Comparison of ENCODE assay signal across 11 cellular contexts in the genomic region with DNA sequence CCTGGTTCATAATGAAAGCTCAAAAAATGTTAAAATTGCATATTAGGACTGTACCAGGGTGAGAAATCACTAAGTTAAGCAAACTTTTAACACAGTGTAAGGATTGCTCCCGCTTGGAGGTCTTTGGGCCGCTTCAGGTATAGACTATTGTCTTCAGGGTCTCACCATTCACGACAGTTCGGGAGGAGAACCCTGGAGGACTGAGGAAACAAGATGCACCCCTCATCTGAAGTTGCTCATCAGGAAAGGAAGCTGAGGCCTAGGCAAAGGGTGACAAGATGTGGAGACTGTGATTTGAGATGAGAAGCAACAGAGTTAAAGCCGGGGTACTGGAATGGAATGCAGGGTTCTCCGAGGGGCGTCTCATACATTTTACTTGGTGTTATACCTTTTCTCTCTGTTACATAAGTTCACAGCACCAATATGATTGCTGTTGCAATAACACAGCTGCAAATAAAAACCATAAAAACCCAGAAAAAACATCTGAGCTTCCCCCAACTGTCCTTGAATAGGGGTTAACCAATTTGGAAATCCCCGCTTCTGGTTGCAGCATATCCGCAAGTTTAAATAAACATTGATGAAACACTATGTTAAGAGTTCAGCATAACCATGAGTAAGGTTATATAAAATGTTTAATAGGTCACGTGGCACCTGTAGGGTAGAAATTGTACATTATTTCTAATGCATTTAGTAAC. TPM values are rescaled to one million over a fixed set of nuclear protein-coding genes. Genes with fewer than 3 reads are reported as not detected.
A peak's percentile ranks its signal among the peaks of the same experiment; 100 is the strongest.
DNase-seq lines count a peak whose midpoint lies in the region; ATAC-seq, FAIRE-seq and TF ChIP-seq lines count a peak whose summit lies in the region.
"Had no signal": no experiment of that assay in that cellular context is flagged by ENCODE, and none has a peak within 500 bp of the region (broad histone marks: within the 10 kb centered on the region; RNA-seq: fewer than 3 reads in every experiment).

No MANE protein-coding gene starts in this region.

- intact Hi-C loops in left lung (cut with DNase I) (no loop called here), kidney (cut with DNase I) (no loop called here)

- no peaks in the 10 kb centered on the region for H3K27me3 ChIP-seq in left lung

- DNase-seq in EH (ENCODE audit: low read depth) = peak; percentile 50
- no peak for DNase-seq in left lung
- DNase-seq in DMS79 (lab: John Stamatoyannopoulos, UW) = no peak
- no peak for DNase-seq in kidney
- DNase-seq in DMS153 (lab: John Stamatoyannopoulos, UW) = no peak
- DNase-seq: effector CD8-positive, alpha-beta T cell; NCI-H510A treated with DMSO at 0.1 percent for 48 hours; stimulated activated CD4-positive, alpha-beta T cell treated with anti-CD3 and anti-CD28 coated beads, Interleukin-2, amount 100 ng/mL, for 48 hours had no signal

- peak; percentile 61 for TF ChIP-seq POLR2A in Raji (IDR thresholded peaks at IDR 0.05; ENCODE audit: insufficient read depth, low read depth, low read length)

- no peaks in the 10 kb centered on the region for H3K36me3 ChIP-seq in left lung
- H3K36me3 ChIP-seq in kidney (ENCODE audit: control insufficient read depth in 1 of 2, insufficient read depth in 2 of 2, low read length in 2 of 2) = no peaks in the 10 kb centered on the region

- FAIRE-seq in kidney (lab: Jason Lieb, UNC) = no peak

- peak overlapping the region in 1 of 2 donors; percentile 42 for H3K27ac ChIP-seq in left lung
- no peak overlapping the region for H3K27ac ChIP-seq in kidney (ENCODE audit: low read depth in 2 of 2, low read length in 2 of 2)

- H3K4me3 ChIP-seq in left lung = no peak overlapping the region
- no peak overlapping the region for H3K4me3 ChIP-seq in kidney (ENCODE audit: low read length in 2 of 2)

- TF ChIP-seq CTCF in left lung (IDR thresholded peaks at IDR 0.05) (no peak), kidney (IDR thresholded peaks at IDR 0.05; ENCODE audit: borderline replicate concordance, extremely low read depth, insufficient read depth) (no peak)

- no peak overlapping the region for H3K9ac ChIP-seq in kidney (ENCODE audit: low read length in 2 of 2)

- no peaks in the 10 kb centered on the region for H3K9me3 ChIP-seq in left lung
- no peaks in the 10 kb centered on the region for H3K9me3 ChIP-seq in kidney (ENCODE audit: control insufficient read depth in 1 of 2, low read length in 2 of 2)

- H3K4me1 ChIP-seq in left lung = peaks cover 11 to 52% of the 10 kb centered on the region in 2 donors
- H3K4me1 ChIP-seq in kidney (ENCODE audit: control insufficient read depth in 1 of 2, insufficient read depth in 1 of 2, low read depth in 1 of 2, low read length in 2 of 2) = no peaks in the 10 kb centered on the region

- peak; percentile 30 for ATAC-seq in HG02678 (IDR thresholded peaks at IDR 0.05; ENCODE audit: unreplicated experiment)
- ATAC-seq in left lung = peak; percentile 32
- no peak for ATAC-seq in HG03469 (IDR thresholded peaks at IDR 0.05; ENCODE audit: unreplicated experiment)

RNA-seq across cellular contexts. Expression of gene FBXO48, which starts 40.1 kb away (rescaled TPM):
- total RNA-seq in left lung (1 to 10 TPM; 1.5 TPM), kidney (1.3 TPM)
- 0.86 TPM for polyA plus RNA-seq in kidney (ENCODE audit: insufficient read depth, low read depth, low replicate concordance)

RNA-seq across cellular contexts. Expression of gene APLF, which starts 40.4 kb away (rescaled TPM):
- 1 to 10 TPM; 3.6 to 4.3 TPM for total RNA-seq in left lung
- total RNA-seq in kidney = 5.9 TPM
- 0.95 TPM for polyA plus RNA-seq in kidney (ENCODE audit: insufficient read depth, low read depth, low replicate concordance)
